Comparison of ENCODE assay signal across 8 cellular contexts in the genomic region with DNA sequence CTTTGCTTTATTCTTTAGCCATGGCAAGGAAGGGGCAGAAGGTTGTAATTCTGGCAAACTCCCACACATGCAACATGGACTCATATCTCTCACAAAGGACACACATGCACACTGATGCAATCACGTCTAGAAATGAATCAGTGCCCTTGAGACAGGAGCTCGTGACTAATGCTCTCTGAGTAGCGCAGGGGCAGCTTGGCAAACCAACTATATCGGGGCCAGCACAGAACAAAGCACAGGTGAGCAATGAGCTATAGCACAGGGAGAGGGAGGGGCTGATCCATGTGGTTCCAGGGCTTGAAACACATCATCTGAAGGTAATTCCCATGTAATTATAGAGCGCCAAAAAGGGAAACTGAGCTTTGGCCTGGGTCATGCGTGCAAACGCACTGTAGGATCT.
DNase-seq lines count a peak whose midpoint lies in the region; ATAC-seq and TF ChIP-seq lines count a peak whose summit lies in the region.

No MANE protein-coding gene starts in this region.

- H3K4me1 ChIP-seq in aorta (ENCODE audit: control insufficient read depth in 1 of 2, insufficient read depth in 2 of 2, low read length in 2 of 2), result no peaks in the 10 kb centered on the region

- H3K9me3 ChIP-seq in aorta (ENCODE audit: control insufficient read depth, low read length), result no peaks in the 10 kb centered on the region

- no peak overlapping the region for H3K4me3 ChIP-seq in choroid plexus epithelial cell (ENCODE audit: low read depth, low read length)
- H3K4me3 ChIP-seq in aorta (ENCODE audit: low read length in 2 of 2), result no peak overlapping the region

- intact Hi-C loops in left ventricle myocardium superior (cut with micrococcal nuclease) (no loop called here), cardiac septum (cut with DNase I) (loop anchor here (5.0 to 10.0 kb wide), 5 partner anchors 76 to 526 kb away; no protein-coding TSS in a partner anchor), aorta (cut with DNase I) (loop anchor here (5.0 to 10.0 kb wide), 2 partner anchors 164 to 346 kb away; a partner anchor contains a TSS)

- no peaks in the 10 kb centered on the region for H3K36me3 ChIP-seq in aorta (ENCODE audit: control insufficient read depth in 1 of 2, insufficient read depth in 2 of 2, low read length in 1 of 2)

- no peak overlapping the region for H3K27ac ChIP-seq in aorta (ENCODE audit: low read depth in 1 of 2, low read length in 2 of 2)

- WGBS in aorta, 2 donors, result 60 to 64% methylated on average over 7 of the region's 7 CpGs

- no peaks in the 10 kb centered on the region for H3K27me3 ChIP-seq in aorta (ENCODE audit: control insufficient read depth in 1 of 2, insufficient read depth in 2 of 2, low read length in 1 of 2)

- DNase-seq in left ventricle myocardium superior, result no peak
- no peak for DNase-seq in cardiac septum (ENCODE audit: low spot score)
- peak; percentile 97 for DNase-seq in RKO (ENCODE audit: low spot score)
- peak; percentile 96 for DNase-seq in choroid plexus epithelial cell (ENCODE audit: low read depth)
- peak; percentile 14 to 20 for DNase-seq in stimulated activated CD4-positive, alpha-beta T cell treated with anti-CD3 and anti-CD28 coated beads, Interleukin-1b, Interleukin-23, amount 100 ng/mL, for 4 hours (ENCODE audit: low read depth in 2 of 2)
- no peak for DNase-seq in NCI-H187 treated with DMSO at 0.1 percent for 48 hours (lab: John Stamatoyannopoulos, UW)
- DNase-seq in aorta, result no peak

- TF ChIP-seq CTCF in choroid plexus epithelial cell (conservative IDR thresholded peaks at IDR 0.05; ENCODE audit: low read depth, low read length), result no peak

- ATAC-seq in left ventricle myocardium superior (peak; percentile 30), HG02870 (IDR thresholded peaks at IDR 0.05; ENCODE audit: unreplicated experiment) (peak; percentile 62), aorta (ENCODE audit: low FRiP score) (no peak)

Comparison
In these comparisons a context has a peak if more than half of its experiments do, and no peak if none do; other contexts are left out.
1. DNase-seq: peak in RKO (single experiment), choroid plexus epithelial cell (single experiment) and stimulated activated CD4-positive, alpha-beta T cell treated with anti-CD3 and anti-CD28 coated beads, Interleukin-1b, Interleukin-23, amount 100 ng/mL, for 4 hours (2 of 2); none in left ventricle myocardium superior (single experiment), cardiac septum (single experiment), NCI-H187 treated with DMSO at 0.1 percent for 48 hours (single experiment) and aorta (0 of 2).